In the genomic region with DNA sequence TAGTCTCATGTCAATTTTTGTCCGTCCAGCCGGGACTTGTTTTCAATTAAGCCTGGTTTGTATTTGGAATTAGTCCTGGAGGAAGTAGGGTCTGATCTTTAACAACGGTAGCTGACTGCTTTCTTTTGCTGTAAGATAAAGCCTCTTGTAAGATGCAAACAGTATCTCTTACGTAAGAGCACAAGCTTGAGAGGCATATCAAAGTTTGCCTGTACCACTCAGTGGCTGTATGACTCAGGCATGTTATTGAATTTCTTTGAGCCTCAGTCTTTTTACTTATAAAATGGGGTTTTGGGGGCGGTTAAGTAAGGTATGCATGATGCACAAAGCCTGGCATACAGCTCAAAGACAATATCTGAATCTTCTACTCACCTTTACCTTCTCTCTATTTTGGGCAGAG, we compare ENCODE assay signal across 18 cellular contexts.
"Had no signal": no experiment of that assay in that cellular context is flagged by ENCODE, and none has a peak within 500 bp of the region (broad histone marks: within the 10 kb centered on the region; RNA-seq: fewer than 3 reads in every experiment).

No MANE protein-coding gene starts in this region.

- H3K4me2 ChIP-seq: neural progenitor cell had no signal

- DNase-seq: activated naive CD4-positive, alpha-beta T cell treated with Interleukin-2 at 50 U/mL for 16 hours; activated naive CD8-positive, alpha-beta T cell treated with anti-CD3 and anti-CD28 coated beads for 36 hours; activated T-cell treated with anti-CD3 and anti-CD28 coated beads, Interleukin-2, amount 50 U/mL, for 1 hour; amygdala; dermis blood vessel endothelial cell; effector CD8-positive, alpha-beta T cell; kidney; naive thymus-derived CD8-positive, alpha-beta T cell; posterior cingulate gyrus; right lobe of liver; stimulated activated CD4-positive, alpha-beta T cell treated with anti-CD3 and anti-CD28 coated beads, Interleukin-1b, Interleukin-23, amount 100 ng/mL, for 48 hours; stimulated activated naive CD8-positive, alpha-beta T cell treated with anti-CD3 and anti-CD28 coated beads, Interleukin-15, amount 100 ng/mL, for 72 hours; tibial artery had no signal

- H3K9me3 ChIP-seq: right lobe of liver, tibial artery had no signal

- H3K27ac ChIP-seq: neural progenitor cell, right lobe of liver, skin epidermis, tibial artery had no signal

- H2AFZ ChIP-seq: neural progenitor cell had no signal

- H3K9ac ChIP-seq: neural progenitor cell had no signal

- H3K36me3 ChIP-seq: neural progenitor cell, right lobe of liver, tibial artery had no signal

- ATAC-seq: esophagus mucosa; naive thymus-derived CD8-positive, alpha-beta T cell; right lobe of liver; stimulated activated effector memory CD8-positive, alpha-beta T cell treated with anti-CD3 and anti-CD28 coated beads, Interleukin-12 subunit alpha, Interleukin-12 subunit beta, amount 100 ng/mL, for 72 hours; stimulated activated naive CD8-positive, alpha-beta T cell treated with anti-CD3 and anti-CD28 coated beads, Interleukin-15, amount 100 ng/mL, for 72 hours; WTC11 had no signal

- H3K4me3 ChIP-seq: neural progenitor cell, right lobe of liver, skin epidermis, tibial artery had no signal

- H3K4me1 ChIP-seq: neural progenitor cell, tibial artery had no signal

- H3K27me3 ChIP-seq: neural progenitor cell, right lobe of liver, tibial artery had no signal
